In the genomic region with DNA sequence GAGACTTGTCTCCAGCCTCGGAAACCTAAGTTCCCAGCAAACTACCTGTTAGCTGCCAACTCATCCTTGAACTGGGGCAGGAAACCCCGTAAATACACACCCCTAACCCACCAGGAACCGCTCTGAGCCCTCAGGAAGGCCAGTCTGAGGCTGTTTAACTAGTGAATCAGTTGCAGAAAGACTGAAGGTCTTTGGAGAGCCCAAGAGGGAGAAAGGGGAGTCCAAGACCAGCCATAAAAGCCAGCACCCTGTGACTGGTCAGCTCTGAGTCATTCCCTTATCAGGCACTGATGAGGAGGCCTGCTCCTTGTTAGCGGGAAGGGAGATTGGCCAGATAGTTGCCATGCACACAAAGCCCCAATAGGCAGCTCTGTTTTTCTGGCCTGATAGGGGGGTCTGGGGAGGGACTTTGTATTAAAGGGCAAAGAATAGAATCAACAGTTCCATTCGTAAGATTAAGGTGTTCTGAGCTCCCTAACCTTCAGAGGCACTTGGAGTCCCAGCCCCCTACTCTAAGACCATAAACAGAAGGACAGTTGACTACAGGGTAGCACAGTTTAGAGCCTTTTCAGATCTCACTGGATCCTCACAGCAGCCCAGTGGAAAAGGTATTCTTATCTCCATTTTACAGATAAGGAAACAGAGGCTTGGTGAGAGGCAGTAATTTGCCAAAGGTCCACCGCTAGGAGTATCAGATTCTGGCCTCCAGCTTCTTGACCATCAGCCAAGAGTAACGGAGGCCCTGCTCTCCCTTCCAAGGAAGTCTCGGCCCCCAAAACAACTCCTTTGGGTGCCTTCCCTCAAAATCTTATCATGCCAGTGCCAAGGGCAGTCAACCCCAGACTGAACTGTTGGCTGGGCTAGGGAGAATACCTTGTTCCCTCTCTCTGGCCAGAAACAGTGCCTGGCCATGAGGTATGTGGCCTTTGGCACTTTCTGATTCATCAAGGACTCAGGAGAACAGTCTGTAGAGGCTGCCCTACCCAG, we compare ENCODE assay signal across 10 cellular contexts. TPM values are rescaled to one million over a fixed set of nuclear protein-coding genes. Genes with fewer than 3 reads are reported as not detected.
DNase-seq lines count a peak whose midpoint lies in the region; ATAC-seq and TF ChIP-seq lines count a peak whose summit lies in the region.
"Had no signal": no experiment of that assay in that cellular context is flagged by ENCODE, and none has a peak within 500 bp of the region (broad histone marks: within the 10 kb centered on the region; RNA-seq: fewer than 3 reads in every experiment).

No MANE protein-coding gene starts in this region.

- H3K4me3 ChIP-seq in Caco-2 (ENCODE audit: low read depth, low read length) = peak overlapping the region; percentile 4
- H3K4me3 ChIP-seq in ovary = no peak overlapping the region
- no peak overlapping the region for H3K4me3 ChIP-seq in Karpas-422 (ENCODE audit: low read length)
- H3K4me3 ChIP-seq: right lobe of liver had no signal

- H3K9me3 Mint-ChIP-seq in Caco-2 (ENCODE audit: unreplicated experiment) = no peaks in the 10 kb centered on the region
- no peaks in the 10 kb centered on the region for H3K9me3 Mint-ChIP-seq in CD4-positive, alpha-beta T cell
- H3K9me3 Mint-ChIP-seq: activated CD4-positive, alpha-beta T cell treated with anti-CD3 and anti-CD28 coated beads, Interleukin-2, amount 10 ng/mL, durations not matched to agents 7 days and 5 days had no signal

- peaks cover 46% of the 10 kb centered on the region for H3K36me3 Mint-ChIP-seq in Caco-2 (ENCODE audit: insufficient read depth, unreplicated experiment)
- no peaks in the 10 kb centered on the region for H3K36me3 Mint-ChIP-seq in CD4-positive, alpha-beta T cell (ENCODE audit: low read depth)

- POLR2A ChIA-PET in Caco-2 (lab: Charles Lee) = interaction anchor here (1.0 to 2.2 kb wide), 6 partner anchors 8 to 158 kb away, joined by 3 to 15 read pairs (median 8); a partner anchor contains a TSS
- POLR2A ChIA-PET in CD4-positive, alpha-beta T cell (lab: Charles Lee) = interaction anchor here (1.0 kb wide), 1 partner anchor 158 kb away, joined by 3 read pairs; no protein-coding TSS in a partner anchor

- CTCF ChIA-PET in Caco-2 (lab: Charles Lee) = interaction anchor here (0.6 to 4.1 kb wide), 4 partner anchors 19 to 158 kb away, joined by 3 to 42 read pairs (median 4); a partner anchor contains a TSS
- CTCF ChIA-PET in CD4-positive, alpha-beta T cell (lab: Charles Lee) = interaction anchor here (1.2 kb wide), 1 partner anchor 18 kb away, joined by 5 read pairs; no protein-coding TSS in a partner anchor

- peaks cover 9% of the 10 kb centered on the region; the same call in 1 of the 2 replicates for H3K36me3 ChIP-seq in Caco-2 (ENCODE audit: control insufficient read depth, insufficient read depth, low read length)
- H3K36me3 ChIP-seq in ovary = no peaks in the 10 kb centered on the region
- H3K36me3 ChIP-seq in Karpas-422 (ENCODE audit: insufficient read depth, low read length) = no peaks in the 10 kb centered on the region
- H3K36me3 ChIP-seq: right lobe of liver had no signal

- TF ChIP-seq CTCF in Caco-2 (IDR thresholded peaks at IDR 0.05; ENCODE audit: insufficient read depth in 1 of 2, low read depth in 1 of 2, low read length in 1 of 2, severe bottlenecking in 1 of 2, unreplicated experiment in 1 of 2) (no peak), ovary (IDR thresholded peaks at IDR 0.05) (no peak)
- no peak for TF ChIP-seq CTCF in CD4-positive, alpha-beta T cell (IDR thresholded peaks at IDR 0.05)

- H3K27me3 ChIP-seq in Caco-2 (replicated peaks; ENCODE audit: control insufficient read depth, insufficient read depth, low read length) (no peaks in the 10 kb centered on the region), ovary (no peaks in the 10 kb centered on the region), Karpas-422 (ENCODE audit: low read length) (no peaks in the 10 kb centered on the region)
- H3K27me3 ChIP-seq in CD4-positive, alpha-beta T cell (ENCODE audit: control insufficient read depth, insufficient read depth, low read length) = peaks cover 42% of the 10 kb centered on the region

- no peaks in the 10 kb centered on the region for H3K27me3 Mint-ChIP-seq in Caco-2 (ENCODE audit: insufficient read depth, unreplicated experiment)
- H3K27me3 Mint-ChIP-seq in CD4-positive, alpha-beta T cell = peaks cover 83% of the 10 kb centered on the region

- TSS peak; percentile 59 for BruUV-seq in Caco-2 (replicated peaks; lab: Mats Ljungman, UMichigan)

- no peak overlapping the region for H3K9ac ChIP-seq in Karpas-422 (ENCODE audit: low read length)

- intact Hi-C loops in Caco-2 (cut with micrococcal nuclease; ENCODE audit: unreplicated experiment) = loop anchor here (1.0 kb wide), 2 partner anchors 14 to 19 kb away; no protein-coding TSS in a partner anchor
- intact Hi-C loops in ovary (cut with DNase I) = no loop called here
- intact Hi-C loops in CD4-positive, alpha-beta T cell (cut with DNase I, micrococcal nuclease) = no loop called here

- DNase-seq in Caco-2 = peak; percentile 89 to 97
- DNase-seq in OCI-M1 (lab: John Stamatoyannopoulos, UW) = peak; percentile 68
- no peak for DNase-seq in epithelial cell of prostate (ENCODE audit: low read depth, low spot score)
- peak in 3 of 5 donors; percentile 11 to 42 (median 30) for DNase-seq in ovary
- no peak for DNase-seq in CD4-positive, alpha-beta T cell
- DNase-seq in effector CD8-positive, alpha-beta T cell (lab: John Stamatoyannopoulos, UW) = no peak
- no peak for DNase-seq in Karpas-422
- DNase-seq: activated CD4-positive, alpha-beta T cell treated with anti-CD3 and anti-CD28 coated beads, Interleukin-2, amount 10 ng/mL, durations not matched to agents 7 days and 5 days; right lobe of liver had no signal

- no peak for TF ChIP-seq EP300 in ovary (IDR thresholded peaks at IDR 0.05)

- H3K27ac ChIP-seq in epithelial cell of prostate = peak overlapping the region; percentile 98
- H3K27ac ChIP-seq in ovary = peak overlapping the region in 1 of 2 donors; percentile 19
- no peak overlapping the region for H3K27ac ChIP-seq in CD4-positive, alpha-beta T cell (ENCODE audit: low read depth, low read length)
- H3K27ac ChIP-seq in Karpas-422 (ENCODE audit: low read length) = no peak overlapping the region
- H3K27ac ChIP-seq: right lobe of liver had no signal

- no peak for TF ChIP-seq POLR2A in ovary (IDR thresholded peaks at IDR 0.05)

- H3K79me2 ChIP-seq in Karpas-422 (ENCODE audit: low read length) = no peaks in the 10 kb centered on the region

- no peak overlapping the region for H2AFZ ChIP-seq in Karpas-422 (ENCODE audit: low read length)

- ATAC-seq in CD4-positive, alpha-beta T cell (ENCODE audit: poor library complexity) = no peak
- ATAC-seq in GM18870 (IDR thresholded peaks at IDR 0.05; ENCODE audit: unreplicated experiment) = no peak

- H3K9me3 ChIP-seq in Caco-2 = 0 out of 2 replicates have a peak, but pooled peaks cover 4% of the 10 kb centered on the region
- no peaks in the 10 kb centered on the region for H3K9me3 ChIP-seq in ovary
- H3K9me3 ChIP-seq in CD4-positive, alpha-beta T cell (ENCODE audit: control insufficient read depth, low read length) = no peaks in the 10 kb centered on the region
- H3K9me3 ChIP-seq in Karpas-422 (ENCODE audit: low read length) = no peaks in the 10 kb centered on the region
- H3K9me3 ChIP-seq: right lobe of liver had no signal

- 48 to 64% (median 54%) methylated on average over 8 of the region's 8 CpGs for WGBS in ovary, 3 donors

- H3K4me3 Mint-ChIP-seq in Caco-2 (ENCODE audit: unreplicated experiment) = peak overlapping the region; percentile 99
- H3K4me3 Mint-ChIP-seq in CD4-positive, alpha-beta T cell = no peak overlapping the region
- H3K4me3 Mint-ChIP-seq: activated CD4-positive, alpha-beta T cell treated with anti-CD3 and anti-CD28 coated beads, Interleukin-2, amount 10 ng/mL, durations not matched to agents 7 days and 5 days had no signal

- H4K20me1 ChIP-seq in Karpas-422 (ENCODE audit: insufficient read depth, low read depth, low read length) = no peaks in the 10 kb centered on the region

- H3K4me1 Mint-ChIP-seq in Caco-2 (ENCODE audit: low read depth, unreplicated experiment) = peaks cover 54% of the 10 kb centered on the region
- H3K4me1 Mint-ChIP-seq in CD4-positive, alpha-beta T cell (ENCODE audit: low read depth) = peaks cover 21% of the 10 kb centered on the region

- H3K4me2 ChIP-seq in Karpas-422 (ENCODE audit: low read depth, low read length, poor library complexity, severe bottlenecking) = no peak overlapping the region

- H3K4me1 ChIP-seq in Caco-2 = peaks cover 46% of the 10 kb centered on the region
- peaks cover 1% of the 10 kb centered on the region for H3K4me1 ChIP-seq in ovary (ENCODE audit: insufficient read depth)
- H3K4me1 ChIP-seq in Karpas-422 (ENCODE audit: low read length) = no peaks in the 10 kb centered on the region
- H3K4me1 ChIP-seq: right lobe of liver had no signal

- no peaks in the 10 kb centered on the region for H3K9me2 ChIP-seq in Karpas-422 (replicated peaks; ENCODE audit: insufficient read depth, low read length)

- H3K27ac Mint-ChIP-seq in Caco-2 (ENCODE audit: unreplicated experiment) = peak overlapping the region; percentile 98
- H3K27ac Mint-ChIP-seq in CD4-positive, alpha-beta T cell = no peak overlapping the region
- H3K27ac Mint-ChIP-seq: activated CD4-positive, alpha-beta T cell treated with anti-CD3 and anti-CD28 coated beads, Interleukin-2, amount 10 ng/mL, durations not matched to agents 7 days and 5 days had no signal

RNA-seq across cellular contexts. Expression of a gene that starts 2.2 kb away (rescaled TPM):
- 975 and 1,121 TPM in 2 replicates for total RNA-seq in Caco-2 (2022)
- 100 to 1,000 TPM in 4 of 7 donors, 10 to 100 TPM in 3; 68.5 to 653 (median 144) TPM for total RNA-seq in ovary
- 100 to 1,000 TPM in 1 of 2 donors, 10 to 100 TPM in 1; 13.3 to 110 TPM for polyA plus RNA-seq in ovary
- total RNA-seq in CD4-positive, alpha-beta T cell = not detected
- not detected in 2 replicates for total RNA-seq in Karpas-422 (2014; rRNA removed; shearing (Covaris generic); ENCODE audit: low replicate concordance)
- total RNA-seq: activated CD4-positive, alpha-beta T cell treated with anti-CD3 and anti-CD28 coated beads, Interleukin-2, amount 10 ng/mL, durations not matched to agents 7 days and 5 days had no signal

RNA-seq across cellular contexts. Expression of a gene that starts 11.7 kb away (rescaled TPM):
- total RNA-seq in Caco-2 (2022) (5.3 and 10.5 TPM in 2 replicates), ovary (1 to 10 TPM in 1 of 7 donors, under 1 TPM in 5, not detected in 1; 0.17 to 9.4 (median 0.46) TPM)
- polyA plus RNA-seq in ovary = under 1 TPM; 0.11 to 0.22 TPM
- not detected for total RNA-seq in CD4-positive, alpha-beta T cell
- total RNA-seq in Karpas-422 (2014; rRNA removed; shearing (Covaris generic); ENCODE audit: low replicate concordance) = not detected in 2 replicates
- total RNA-seq: activated CD4-positive, alpha-beta T cell treated with anti-CD3 and anti-CD28 coated beads, Interleukin-2, amount 10 ng/mL, durations not matched to agents 7 days and 5 days; right lobe of liver had no signal

RNA-seq across cellular contexts. Expression of a gene that starts 24.9 kb away (rescaled TPM):
- total RNA-seq in Caco-2 (2022) (0.35 TPM in 1 of 2 replicates, not detected in the other), ovary (1 to 10 TPM in 3 of 7 donors, under 1 TPM in 2, not detected in 2; 0.32 to 3.7 (median 3.2) TPM)
- polyA plus RNA-seq in ovary = 1 to 10 TPM in 1 of 2 donors, under 1 TPM in 1; 0.16 to 1.1 TPM
- total RNA-seq in CD4-positive, alpha-beta T cell = not detected
- not detected in 2 replicates for total RNA-seq in Karpas-422 (2014; rRNA removed; shearing (Covaris generic); ENCODE audit: low replicate concordance)
- total RNA-seq: activated CD4-positive, alpha-beta T cell treated with anti-CD3 and anti-CD28 coated beads, Interleukin-2, amount 10 ng/mL, durations not matched to agents 7 days and 5 days had no signal

RNA-seq across cellular contexts. Expression of a gene that starts 40.6 kb away (rescaled TPM):
- total RNA-seq in Caco-2 (2022) = not detected in 2 replicates
- total RNA-seq in ovary = not detected
- under 1 TPM in 1 of 2 donors, not detected in 1; 0.50 TPM for polyA plus RNA-seq in ovary
- not detected for total RNA-seq in CD4-positive, alpha-beta T cell
- total RNA-seq in Karpas-422 (2014; rRNA removed; shearing (Covaris generic); ENCODE audit: low replicate concordance) = not detected in 2 replicates
- total RNA-seq: activated CD4-positive, alpha-beta T cell treated with anti-CD3 and anti-CD28 coated beads, Interleukin-2, amount 10 ng/mL, durations not matched to agents 7 days and 5 days; right lobe of liver had no signal

RNA-seq across cellular contexts. Expression of a gene that starts 41.5 kb away (rescaled TPM):
- not detected in 2 replicates for total RNA-seq in Caco-2 (2022)
- not detected for total RNA-seq in ovary
- polyA plus RNA-seq in ovary = not detected
- total RNA-seq in CD4-positive, alpha-beta T cell = not detected
- not detected in 2 replicates for total RNA-seq in Karpas-422 (2014; rRNA removed; shearing (Covaris generic); ENCODE audit: low replicate concordance)
- total RNA-seq: activated CD4-positive, alpha-beta T cell treated with anti-CD3 and anti-CD28 coated beads, Interleukin-2, amount 10 ng/mL, durations not matched to agents 7 days and 5 days; right lobe of liver had no signal

Comparison
In these comparisons a context has a peak if more than half of its experiments do, and no peak if none do; other contexts are left out.
1. DNase-seq: peak in Caco-2 (2 of 2), OCI-M1 (single experiment) and ovary (3 of 5); none in epithelial cell of prostate (single experiment), CD4-positive, alpha-beta T cell (0 of 10), effector CD8-positive, alpha-beta T cell (single experiment) and Karpas-422 (single experiment).
2. RNA of a gene that starts 2.2 kb away (total RNA-seq): 975 to 1,121 TPM in Caco-2 and 68.5 to 653 TPM in ovary; not detected in CD4-positive, alpha-beta T cell and not detected in Karpas-422; every median in the first group is over 10 times any median in the second.